Comparison of ENCODE assay signal across 14 cellular contexts in genomic region chr14:37592288-37593274, GRCh38. TPM values are rescaled to one million over a fixed set of nuclear protein-coding genes. Genes with fewer than 3 reads are reported as not detected.
DNase-seq lines count a peak whose midpoint lies in the region; ATAC-seq and TF ChIP-seq lines count a peak whose summit lies in the region.
"Had no signal": no experiment of that assay in that cellular context is flagged by ENCODE, and none has a peak within 500 bp of the region (broad histone marks: within the 10 kb centered on the region; RNA-seq: fewer than 3 reads in every experiment).

No MANE protein-coding gene starts in this region.

- no peak overlapping the region for H3K27ac ChIP-seq in smooth muscle cell (ENCODE audit: low read depth)
- H3K27ac ChIP-seq: ascending aorta, foreskin keratinocyte, SJSA1 had no signal

- H2AFZ ChIP-seq in smooth muscle cell (ENCODE audit: low read depth), result no peak overlapping the region

- no peak for ATAC-seq in GM21367 (IDR thresholded peaks at IDR 0.05; ENCODE audit: unreplicated experiment)
- no peak for ATAC-seq in activated T-helper 17 cell treated with anti-CD3 and anti-CD28 coated beads, Interleukin-2, amount 50 U/mL, for 72 hours (replicated peaks)
- ATAC-seq: foreskin keratinocyte had no signal

- H4K20me1 ChIP-seq in smooth muscle cell (ENCODE audit: low read depth), result no peaks in the 10 kb centered on the region

- TF ChIP-seq CTCF in smooth muscle cell (IDR thresholded peaks at IDR 0.05; ENCODE audit: borderline replicate concordance, insufficient read depth, poor library complexity, severe bottlenecking), result no peak

- H3K79me2 ChIP-seq in smooth muscle cell (ENCODE audit: low read depth), result no peaks in the 10 kb centered on the region

- peaks cover 9% of the 10 kb centered on the region for H3K36me3 Mint-ChIP-seq in T-helper 1 cell treated with Interleukin-12 subunit alpha and Interleukin-12 subunit beta and Interleukin-4 antibody, amounts not matched to agents 30 μg/mL and 1 μg/mL, for 36 hours (ENCODE audit: low read depth)
- H3K36me3 Mint-ChIP-seq in activated T-helper 17 cell treated with anti-CD3 and anti-CD28 coated beads, Interleukin-2, amount 50 U/mL, for 72 hours (ENCODE audit: low read depth), result peaks cover 20% of the 10 kb centered on the region

- no peak for DNase-seq in T-helper 1 cell
- DNase-seq in NCI-H526 (lab: John Stamatoyannopoulos, UW), result peak; percentile 31 to 78
- no peak for DNase-seq in smooth muscle cell (lab: John Stamatoyannopoulos, UW; ENCODE audit: unreplicated experiment)
- no peak for DNase-seq in hypothalamus (lab: John Stamatoyannopoulos, UW)
- DNase-seq: activated CD8-positive, alpha-beta memory T cell treated with anti-CD3 and anti-CD28 coated beads for 24 hours; foreskin keratinocyte; NCI-H1436 treated with DMSO at 0.1 percent for 48 hours had no signal

- H3K4me1 ChIP-seq in smooth muscle cell (ENCODE audit: low read depth), result peaks cover 19% of the 10 kb centered on the region
- H3K4me1 ChIP-seq: foreskin keratinocyte had no signal

- peaks cover 2% of the 10 kb centered on the region for H3K9me3 ChIP-seq in iPS-18c (ENCODE audit: control insufficient read depth, insufficient read depth, low read length)
- H3K9me3 ChIP-seq in smooth muscle cell (replicated peaks; ENCODE audit: low read depth), result no peaks in the 10 kb centered on the region
- H3K9me3 ChIP-seq: ascending aorta, SJSA1 had no signal

- H3K4me3 ChIP-seq in iPS-18c (ENCODE audit: insufficient read depth, low read depth, low read length), result peak overlapping the region; percentile 16; the same call in 1 of the 2 replicates
- peak overlapping the region; percentile 70 for H3K4me3 ChIP-seq in smooth muscle cell
- H3K4me3 ChIP-seq: ascending aorta, SJSA1 had no signal

- H3K4me1 Mint-ChIP-seq in T-helper 1 cell treated with Interleukin-12 subunit alpha and Interleukin-12 subunit beta and Interleukin-4 antibody, amounts not matched to agents 30 μg/mL and 1 μg/mL, for 36 hours (ENCODE audit: low read depth), result peaks cover 8% of the 10 kb centered on the region
- H3K4me1 Mint-ChIP-seq in activated T-helper 17 cell treated with anti-CD3 and anti-CD28 coated beads, Interleukin-2, amount 50 U/mL, for 72 hours, result peaks cover 7% of the 10 kb centered on the region

- no peak overlapping the region for H3K4me2 ChIP-seq in smooth muscle cell

- no peak overlapping the region for H3K4me3 Mint-ChIP-seq in T-helper 1 cell treated with Interleukin-12 subunit alpha and Interleukin-12 subunit beta and Interleukin-4 antibody, amounts not matched to agents 30 μg/mL and 1 μg/mL, for 36 hours
- H3K4me3 Mint-ChIP-seq in activated T-helper 17 cell treated with anti-CD3 and anti-CD28 coated beads, Interleukin-2, amount 50 U/mL, for 72 hours, result no peak overlapping the region

- WGBS in smooth muscle cell (ENCODE audit: low lambda C conversion rate), result 11% methylated on average over 67 of the region's 69 CpGs

- H3K9me3 Mint-ChIP-seq in T-helper 1 cell treated with Interleukin-12 subunit alpha and Interleukin-12 subunit beta and Interleukin-4 antibody, amounts not matched to agents 30 μg/mL and 1 μg/mL, for 36 hours, result no peaks in the 10 kb centered on the region
- H3K9me3 Mint-ChIP-seq in activated T-helper 17 cell treated with anti-CD3 and anti-CD28 coated beads, Interleukin-2, amount 50 U/mL, for 72 hours, result peaks cover 7% of the 10 kb centered on the region

- no peak overlapping the region for H3K9ac ChIP-seq in smooth muscle cell (ENCODE audit: low read depth)

- no peaks in the 10 kb centered on the region for H3F3A ChIP-seq in smooth muscle cell (ENCODE audit: low read depth)

- peak overlapping the region; percentile 52 for H3K27ac Mint-ChIP-seq in T-helper 1 cell treated with Interleukin-12 subunit alpha and Interleukin-12 subunit beta and Interleukin-4 antibody, amounts not matched to agents 30 μg/mL and 1 μg/mL, for 36 hours
- no peak overlapping the region for H3K27ac Mint-ChIP-seq in activated T-helper 17 cell treated with anti-CD3 and anti-CD28 coated beads, Interleukin-2, amount 50 U/mL, for 72 hours

- H3K27me3 Mint-ChIP-seq in T-helper 1 cell treated with Interleukin-12 subunit alpha and Interleukin-12 subunit beta and Interleukin-4 antibody, amounts not matched to agents 30 μg/mL and 1 μg/mL, for 36 hours (ENCODE audit: low read depth), result peaks cover 79% of the 10 kb centered on the region
- H3K27me3 Mint-ChIP-seq in activated T-helper 17 cell treated with anti-CD3 and anti-CD28 coated beads, Interleukin-2, amount 50 U/mL, for 72 hours, result peaks cover 60% of the 10 kb centered on the region

- no peaks in the 10 kb centered on the region for H3K36me3 ChIP-seq in smooth muscle cell (ENCODE audit: low read depth)
- H3K36me3 ChIP-seq: ascending aorta, SJSA1 had no signal

- peaks cover 97% of the 10 kb centered on the region for H3K27me3 ChIP-seq in smooth muscle cell (ENCODE audit: low read depth)

RNA-seq across cellular contexts. Expression of gene FOXA1, which starts 2.5 kb away (rescaled TPM):
- total RNA-seq in smooth muscle cell, result 0.18 and 0.99 TPM in 2 replicates
- 0.74 TPM in 1 of 2 replicates, not detected in the other for polyA plus RNA-seq in smooth muscle cell
- total RNA-seq in activated T-helper 17 cell treated with anti-CD3 and anti-CD28 coated beads, Interleukin-2, amount 50 U/mL, for 72 hours, result under 1 TPM in 1 of 2 donors, not detected in 1; 0.21 TPM
- total RNA-seq: ascending aorta, foreskin keratinocyte had no signal
- polyA plus RNA-seq: foreskin keratinocyte had no signal

RNA-seq across cellular contexts. Expression of gene TTC6, which starts 2.8 kb away (rescaled TPM):
- not detected in 2 replicates for total RNA-seq in smooth muscle cell
- not detected in 2 replicates for polyA plus RNA-seq in smooth muscle cell
- not detected for total RNA-seq in activated T-helper 17 cell treated with anti-CD3 and anti-CD28 coated beads, Interleukin-2, amount 50 U/mL, for 72 hours
- total RNA-seq: ascending aorta, foreskin keratinocyte, myocyte, SJSA1 had no signal
- polyA plus RNA-seq: foreskin keratinocyte had no signal

Comparison
In these comparisons a context has a peak if more than half of its experiments do, and no peak if none do; other contexts are left out.
1. DNase-seq: peak in NCI-H526 (2 of 2); none in T-helper 1 cell (0 of 5), smooth muscle cell (single experiment) and hypothalamus (0 of 51).